In the genomic region with DNA sequence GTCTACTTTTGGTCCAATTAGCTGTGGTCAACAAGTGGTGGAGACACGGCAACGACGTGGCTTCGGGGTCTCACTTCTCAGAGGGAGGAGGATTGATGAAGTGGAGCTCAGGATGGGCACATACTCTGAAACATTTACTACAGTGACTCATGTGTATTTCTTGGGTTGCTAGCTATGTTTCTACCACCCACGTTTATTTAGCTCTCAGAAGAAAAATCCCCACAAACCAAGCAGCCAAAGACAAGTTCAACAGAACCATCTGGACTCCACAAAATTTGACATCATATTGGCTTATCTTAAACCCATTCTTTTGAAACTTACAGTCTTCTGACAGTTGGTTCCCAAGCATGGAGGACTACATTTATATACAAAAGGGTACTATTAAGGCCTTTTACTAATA, we compare ENCODE assay signal across 14 cellular contexts.
"Had no signal": no experiment of that assay in that cellular context is flagged by ENCODE, and none has a peak within 500 bp of the region (broad histone marks: within the 10 kb centered on the region; RNA-seq: fewer than 3 reads in every experiment).

No MANE protein-coding gene starts in this region.

- DNase-seq: dorsolateral prefrontal cortex; effector CD4-positive, alpha-beta T cell; kidney; mucosa of descending colon; naive B cell; stimulated activated CD4-positive, alpha-beta T cell treated with anti-CD3 and anti-CD28 coated beads, Interleukin-2, amount 100 ng/mL, for 24 hours; stimulated activated CD4-positive, alpha-beta T cell treated with anti-CD3 and anti-CD28 coated beads, Interleukin-4, amount 100 ng/mL, for 24 hours; stimulated activated naive CD8-positive, alpha-beta T cell treated with anti-CD3 and anti-CD28 coated beads, Interleukin-15, Interleukin-2, amounts not matched to agents 100 U/mL and 50 U/mL, for 24 hours; transverse colon; upper lobe of right lung; uterus had no signal

- H3K27ac ChIP-seq: dorsolateral prefrontal cortex, neural progenitor cell, parathyroid adenoma, upper lobe of right lung, uterus had no signal

- H3K4me1 ChIP-seq: neural progenitor cell, parathyroid adenoma, upper lobe of right lung, uterus had no signal

- H3K27me3 ChIP-seq: neural progenitor cell, transverse colon, upper lobe of right lung, uterus had no signal

- H3K36me3 ChIP-seq: neural progenitor cell, transverse colon, upper lobe of right lung, uterus had no signal

- H3K4me2 ChIP-seq: neural progenitor cell had no signal

- H3K9me3 ChIP-seq: mucosa of descending colon, transverse colon, upper lobe of right lung, uterus had no signal

- H3K9ac ChIP-seq: neural progenitor cell, parathyroid adenoma had no signal

- H2AFZ ChIP-seq: neural progenitor cell, parathyroid adenoma had no signal

- H3K4me3 ChIP-seq: dorsolateral prefrontal cortex, lung, mucosa of descending colon, neural progenitor cell, transverse colon, upper lobe of right lung, uterus had no signal

- H3K79me2 ChIP-seq: parathyroid adenoma had no signal
